In genomic region chr2:9656270-9656766, GRCh38 we compare ENCODE assay signal across 1 cellular context.
TF ChIP-seq lines count a peak whose summit lies in the region.

No MANE protein-coding gene starts in this region.

TF ChIP-seq in GM12878, 131 proteins besides CTCF, POLR2A, EP300 and RAD21 (continued from another document and continues in another):
- peak; percentile 82 for TF ChIP-seq MLLT1 (IDR thresholded peaks at IDR 0.05)
- TF ChIP-seq SIN3A (IDR thresholded peaks at IDR 0.05; ENCODE audit: low read depth, low read length): no peak
- TF ChIP-seq E4F1 (IDR thresholded peaks at IDR 0.05; ENCODE audit: borderline replicate concordance, partially characterized antibody): no peak
- peak; percentile 98 for TF ChIP-seq FOXM1 (IDR thresholded peaks at IDR 0.05; ENCODE audit: low read depth, low read length)
- TF ChIP-seq GABPA (IDR thresholded peaks at IDR 0.05; ENCODE audit: low read depth): peak; percentile 60
- TF ChIP-seq ASH2L (IDR thresholded peaks at IDR 0.05; ENCODE audit: borderline replicate concordance, low read depth): no peak
- no peak for TF ChIP-seq ZBTB4 (CRISPR knock-in tag; IDR thresholded peaks at IDR 0.05)
- no peak for TF ChIP-seq ELK1 (IDR thresholded peaks at IDR 0.05; ENCODE audit: low read depth, low read length)
- peak; percentile 98 for TF ChIP-seq NFIC (IDR thresholded peaks at IDR 0.05; ENCODE audit: low read depth, low read length)
- no peak for TF ChIP-seq EZH2 (IDR thresholded peaks at IDR 0.05; ENCODE audit: borderline replicate concordance, control insufficient read depth, low read depth, low read length)
- no peak for TF ChIP-seq ZNF592 (IDR thresholded peaks at IDR 0.05)
- peak; percentile 96 for TF ChIP-seq CREM (IDR thresholded peaks at IDR 0.05; ENCODE audit: low read depth)
- no peak for TF ChIP-seq RAD51 (IDR thresholded peaks at IDR 0.05)
- TF ChIP-seq ATF2 (IDR thresholded peaks at IDR 0.05; ENCODE audit: low read length): peak; percentile 96
- TF ChIP-seq ZBED1 (IDR thresholded peaks at IDR 0.05; ENCODE audit: borderline replicate concordance): peak; percentile 97
- TF ChIP-seq REST (IDR thresholded peaks at IDR 0.05; ENCODE audit: low read depth, low read length): no peak
- TF ChIP-seq NKRF (conservative IDR thresholded peaks at IDR 0.05): no peak
- TF ChIP-seq JUND (IDR thresholded peaks at IDR 0.05; ENCODE audit: low read depth, low read length): peak; percentile 88
- no peak for TF ChIP-seq SMAD1 (IDR thresholded peaks at IDR 0.05; ENCODE audit: low read depth, partially characterized antibody)
- TF ChIP-seq SREBF1 (IDR thresholded peaks at IDR 0.05; ENCODE audit: low read length): no peak
- peak; percentile 99 for TF ChIP-seq NR2F1 (conservative IDR thresholded peaks at IDR 0.05)
- TF ChIP-seq NRF1 (conservative IDR thresholded peaks at IDR 0.05; ENCODE audit: low read depth, low read length): no peak
- no peak for TF ChIP-seq WRNIP1 (IDR thresholded peaks at IDR 0.05; ENCODE audit: borderline replicate concordance, low read depth, low read length)
- TF ChIP-seq RFX5 (IDR thresholded peaks at IDR 0.05; ENCODE audit: low read depth, low read length): no peak
- TF ChIP-seq SRF (IDR thresholded peaks at IDR 0.05; ENCODE audit: low read depth in 2 of 2, low read length in 2 of 2): peak in 1 of 2 experiments; percentile 65; a peak in 1 of 4 replicates
- no peak for TF ChIP-seq BCLAF1 (IDR thresholded peaks at IDR 0.05)
- peak; percentile 61; the same call in 1 of the 2 replicates for TF ChIP-seq BACH1 (IDR thresholded peaks at IDR 0.05; ENCODE audit: borderline replicate concordance)
